8 cellular contexts compared by ENCODE assay signal in genomic region chr7:100015232-100016208, GRCh38. TPM values are rescaled to one million over a fixed set of nuclear protein-coding genes. Genes with fewer than 3 reads are reported as not detected.
DNase-seq lines count a peak whose midpoint lies in the region; ATAC-seq, FAIRE-seq and TF ChIP-seq lines count a peak whose summit lies in the region.

TSS of gene ZKSCAN1 (plus strand) at chr7:100015596. CDS start at chr7:100023507, 7,911 bp downstream.

- FAIRE-seq in GM12891 (lab: Jason Lieb, UNC) = peak; percentile 86

- in situ Hi-C loops in transverse colon (cut with MboI; ENCODE audit: low pct_ligation_motif_present in 1 of 4, low pct_unique_long_range_greater_than_20kb in 1 of 4, low sequenced_read_pairs in 3 of 4) = no loop called here

- TF ChIP-seq CTCF in heart left ventricle (IDR thresholded peaks at IDR 0.05) (no peak), transverse colon (IDR thresholded peaks at IDR 0.05) (no peak)

- H3K9me3 ChIP-seq in heart left ventricle (no peaks in the 10 kb centered on the region), transverse colon (no peaks in the 10 kb centered on the region)

- WGBS in adipose tissue, 3 donors = 1 to 2% (median 2%) methylated on average over 65 to 69 of the region's 69 CpGs
- WGBS in heart left ventricle, 4 donors = 2 to 5% (median 2%) methylated on average over 20 to 69 of the region's 69 CpGs
- WGBS in transverse colon (ENCODE audit: low coverage in 1 of 2), 2 donors = 0 to 3% methylated on average over 2 to 18 of the region's 69 CpGs

- peaks cover 41 to 52% (median 47%) of the 10 kb centered on the region in 3 donors for H3K4me1 Mint-ChIP-seq in T-cell

- peak within 1 kb of the TSS; percentile 91 to 94 (median 92) for H3K4me3 Mint-ChIP-seq in T-cell

- no peaks in the 10 kb centered on the region for H3K9me3 Mint-ChIP-seq in T-cell

- ATAC-seq in HG02763 (IDR thresholded peaks at IDR 0.05; ENCODE audit: unreplicated experiment) = peak; percentile 89
- ATAC-seq in T-cell (replicated peaks in 1 of 4) = peak; percentile 94 to 98 (median 96)
- peak; percentile 98 to 99 (median 99) for ATAC-seq in heart left ventricle

- peak within 1 kb of the TSS; percentile 97 for H3K27ac ChIP-seq in adipose tissue (ENCODE audit: low read depth, low read length)
- H3K27ac ChIP-seq in heart left ventricle = peak within 1 kb of the TSS; percentile 92 to 100 (median 97)
- peak within 1 kb of the TSS; percentile 96 to 100 (median 98) for H3K27ac ChIP-seq in transverse colon

- intact Hi-C loops in heart left ventricle (cut with DNase I) (loop anchor here in 1 of 10 donors (1.0 kb wide), 1 partner anchor 34 kb away; the partner anchor contains the start of gene ZSCAN21), transverse colon (cut with DNase I; ENCODE audit: low total_unique reads) (no loop called here)

- H3K27me3 Mint-ChIP-seq in T-cell = no peaks in the 10 kb centered on the region

- CTCF ChIA-PET in T-cell (lab: Charles Lee) = interaction anchor here (0.5 to 1.7 kb wide), 7 partner anchors 19 to 1382 kb away, joined by 3 to 5 read pairs (median 3); no protein-coding TSS in a partner anchor

- peaks cover 0 to 10% (median 0%) of the 10 kb centered on the region in 9 donors for H3K36me3 ChIP-seq in heart left ventricle
- H3K36me3 ChIP-seq in transverse colon = no peaks in the 10 kb centered on the region

- TF ChIP-seq EP300 in transverse colon (IDR thresholded peaks at IDR 0.05; ENCODE audit: low read depth) = no peak

- peak within 1 kb of the TSS; percentile 86 to 100 (median 99) for H3K4me3 ChIP-seq in heart left ventricle
- H3K4me3 ChIP-seq in transverse colon = peak within 1 kb of the TSS; percentile 91 to 100 (median 97)

- peak within 1 kb of the TSS; percentile 92 to 95 for H3K27ac Mint-ChIP-seq in T-cell

- peaks cover 6% of the 10 kb centered on the region for H3K36me3 Mint-ChIP-seq in T-cell

- H3K4me1 ChIP-seq in heart left ventricle = peaks cover 0 to 40% (median 19%) of the 10 kb centered on the region in 12 donors
- peaks cover 26 to 58% (median 41%) of the 10 kb centered on the region in 4 donors for H3K4me1 ChIP-seq in transverse colon

- H3K27me3 ChIP-seq in heart left ventricle = no peaks in the 10 kb centered on the region
- H3K27me3 ChIP-seq in transverse colon = no peaks in the 10 kb centered on the region

- peak; percentile 96 for TF ChIP-seq POLR2A in GM12891 (IDR thresholded peaks at IDR 0.05; ENCODE audit: low read depth, low read length)
- TF ChIP-seq POLR2A in heart left ventricle (IDR thresholded peaks at IDR 0.05) = peak in 1 of 2 donors; percentile 68
- peak; percentile 88 for TF ChIP-seq POLR2A in transverse colon (IDR thresholded peaks at IDR 0.05)

- POLR2A ChIA-PET in T-cell (lab: Charles Lee) = interaction anchor here (0.5 to 1.0 kb wide), 5 partner anchors 35 to 511 kb away, joined by 3 to 7 read pairs (median 4); no protein-coding TSS in a partner anchor

- DNase-seq in GM12891 (ENCODE audit: insufficient read length, low spot score) (peak; percentile 93), NCI-H1417 treated with DMSO at 0.1 percent for 48 hours (lab: John Stamatoyannopoulos, UW) (peak; percentile 87), T-cell (peak; percentile 65 to 86 (median 80)), heart left ventricle (peak; percentile 87 to 93 (median 92)), pons (ENCODE audit: low spot score) (peak; percentile 96), transverse colon (peak; percentile 91)

TF ChIP-seq in GM12891, 5 proteins besides CTCF, POLR2A, EP300 and RAD21:
- TF ChIP-seq POLR2AphosphoS5 (IDR thresholded peaks at IDR 0.05; ENCODE audit: low read depth, low read length) = peak; percentile 97
- TF ChIP-seq PAX5 (IDR thresholded peaks at IDR 0.05; ENCODE audit: insufficient read depth, low read length, severe bottlenecking) = no peak
- TF ChIP-seq TAF1 (IDR thresholded peaks at IDR 0.05; ENCODE audit: low read depth, low read length) = peak; percentile 99
- TF ChIP-seq POU2F2 (IDR thresholded peaks at IDR 0.05; ENCODE audit: low read depth, low read length) = peak; percentile 56; the same call in 1 of the 2 replicates
- no peak for TF ChIP-seq SPI1 (IDR thresholded peaks at IDR 0.05; ENCODE audit: low read depth, low read length)

RNA-seq across cellular contexts. Expression of gene ZKSCAN1, which starts in this region (rescaled TPM):
- 10.5 TPM for polyA plus RNA-seq in GM12891 (2012; ENCODE audit: low read depth, missing spikeins)
- total RNA-seq in T-cell (10 to 100 TPM; 60.7 to 94.0 (median 86.8) TPM), heart left ventricle (10 to 100 TPM; 19.4 to 65.5 (median 40.8) TPM), transverse colon (10 to 100 TPM; 63.1 to 97.5 (median 84.5) TPM)
- polyA plus RNA-seq in adipose tissue (10 to 100 TPM; 10.9 to 13.0 (median 12.9) TPM), heart left ventricle (1 to 10 TPM; 8.5 to 9.4 TPM)

Comparison
In these comparisons a context has a peak if more than half of its experiments do, and no peak if none do; other contexts are left out.
1. Peak in every context shown above with its lines: DNase-seq, ATAC-seq, H3K4me3 ChIP-seq and H3K27ac ChIP-seq.